8 cellular contexts compared by ENCODE assay signal in genomic region chr2:15399241-15399640, GRCh38.
"Had no signal": no experiment of that assay in that cellular context is flagged by ENCODE, and none has a peak within 500 bp of the region (broad histone marks: within the 10 kb centered on the region; RNA-seq: fewer than 3 reads in every experiment).

No MANE protein-coding gene starts in this region.

- H3K9ac ChIP-seq: GM23248 had no signal

- H3K36me3 ChIP-seq: HAP-1 had no signal

- H3K27ac ChIP-seq: GM23248, HL-60 had no signal

- DNase-seq: GM23248, HFFc6, KG1 had no signal

- H3K4me3 ChIP-seq: GM23248, HAP-1 had no signal

- H3K27me3 Mint-ChIP-seq: IgD-negative memory B cell had no signal

- H2AFZ ChIP-seq: GM23248 had no signal

- ATAC-seq: HCT116, HepG2 had no signal

- H3K27ac Mint-ChIP-seq: HFFc6, IgD-negative memory B cell had no signal

- H3K4me3 Mint-ChIP-seq: HFFc6, IgD-negative memory B cell had no signal

- H3K9me3 Mint-ChIP-seq: HFFc6 had no signal

- H3K9me3 ChIP-seq: HAP-1 had no signal
